In the genomic region with DNA sequence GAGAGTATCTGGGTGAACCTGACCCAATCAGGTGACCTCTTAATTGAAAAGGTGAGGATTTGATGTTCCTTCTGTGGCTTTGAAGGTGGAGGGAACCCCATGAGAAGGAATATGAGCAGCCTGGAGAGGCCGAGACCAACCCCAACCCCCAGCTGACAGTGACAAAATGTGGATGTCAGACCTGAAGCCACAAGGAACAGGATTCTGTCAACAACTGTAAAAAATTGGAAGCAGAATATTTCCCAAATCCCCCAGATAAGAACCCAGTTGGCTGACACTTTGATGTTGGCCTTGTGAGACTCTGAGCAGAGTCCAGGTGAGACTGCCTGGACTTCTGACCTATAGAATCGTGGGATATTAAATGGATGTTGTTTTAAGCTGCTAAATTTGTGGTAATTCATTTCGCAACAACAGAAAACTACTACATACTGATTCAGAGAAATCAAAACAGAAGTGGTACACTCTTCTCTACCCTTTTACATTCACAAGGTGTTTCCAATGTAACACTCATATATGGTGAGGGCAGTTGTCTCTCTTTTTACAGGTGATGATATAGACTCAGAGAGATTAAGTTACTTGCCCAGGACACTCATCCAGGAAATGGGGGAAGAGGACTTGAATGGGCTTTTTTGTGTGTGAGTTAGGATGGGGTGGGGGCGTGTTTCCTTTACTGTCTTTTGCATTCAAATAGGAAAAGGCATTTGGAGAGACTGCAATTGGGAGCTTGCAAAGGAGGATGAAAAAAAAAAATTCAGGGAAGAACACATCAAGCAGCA, we compare ENCODE assay signal across 31 cellular contexts. TPM values are rescaled to one million over a fixed set of nuclear protein-coding genes. Genes with fewer than 3 reads are reported as not detected.
DNase-seq lines count a peak whose midpoint lies in the region; ATAC-seq, FAIRE-seq and TF ChIP-seq lines count a peak whose summit lies in the region.
"Had no signal": no experiment of that assay in that cellular context is flagged by ENCODE, and none has a peak within 500 bp of the region (broad histone marks: within the 10 kb centered on the region; RNA-seq: fewer than 3 reads in every experiment).

No MANE protein-coding gene starts in this region.

- ATAC-seq in HepG2 = no peak
- ATAC-seq in stimulated activated effector memory CD8-positive, alpha-beta T cell treated with anti-CD3 and anti-CD28 coated beads, Interleukin-12 subunit alpha, Interleukin-12 subunit beta, amount 100 ng/mL, for 72 hours = no peak
- no peak for ATAC-seq in HG02840 (IDR thresholded peaks at IDR 0.05; ENCODE audit: low FRiP score, unreplicated experiment)
- ATAC-seq: activated T-cell treated with anti-CD3 and anti-CD28 coated beads, Interleukin-2, amount 50 U/mL, for 72 hours; SK-N-SH treated with all-trans-retinoic acid at 6 μM for 48 hours; stimulated activated naive B cell treated with anti-CD40 and anti-IgM and Interleukin-4, amounts not matched to agents 10 μg/mL and 1 μg/mL and 100 μg/mL, for 72 hours; upper lobe of right lung had no signal

- peaks cover 9% of the 10 kb centered on the region; the same call in 1 of the 2 replicates for H3K4me1 ChIP-seq in HepG2 (ENCODE audit: insufficient read depth, low read length)
- H3K4me1 ChIP-seq: sigmoid colon, suprapubic skin, upper lobe of right lung had no signal

- H3K27ac ChIP-seq in HepG2 (ENCODE audit: extremely low read length, insufficient read depth, low read length) = no peak overlapping the region
- H3K27ac ChIP-seq: 22Rv1, GM23248, neutrophil, RWPE1, sigmoid colon, suprapubic skin, upper lobe of right lung had no signal

- CTCF ChIA-PET in activated naive CD4-positive, alpha-beta T cell treated with anti-CD3 and anti-CD28 coated beads, Interleukin-2, amount 10 ng/mL, durations not matched to agents 7 days and 5 days (lab: Charles Lee) = no interaction called here
- CTCF ChIA-PET in HepG2 (lab: Yijun Ruan, JAX; ENCODE audit: low intra/inter-chr PET ratio, low total read pairs) = no interaction called here

- no peak overlapping the region for H3K4me3 Mint-ChIP-seq in activated naive CD4-positive, alpha-beta T cell treated with anti-CD3 and anti-CD28 coated beads, Interleukin-2, amount 10 ng/mL, durations not matched to agents 7 days and 5 days
- no peak overlapping the region for H3K4me3 Mint-ChIP-seq in brain
- H3K4me3 Mint-ChIP-seq in stimulated activated effector memory CD8-positive, alpha-beta T cell treated with anti-CD3 and anti-CD28 coated beads, Interleukin-12 subunit alpha, Interleukin-12 subunit beta, amount 100 ng/mL, for 72 hours = no peak overlapping the region
- H3K4me3 Mint-ChIP-seq: activated B cell treated with CpG ODN at 0.5 μM for 24 hours; activated naive CD4-positive, alpha-beta T cell treated with anti-CD3 and anti-CD28 coated beads for 36 hours; activated T-cell treated with anti-CD3 and anti-CD28 coated beads, Interleukin-2, amount 50 U/mL, for 72 hours; CD4-positive, alpha-beta T cell; stimulated activated naive B cell treated with anti-CD40 and anti-IgM and Interleukin-4, amounts not matched to agents 10 μg/mL and 1 μg/mL and 100 μg/mL, for 72 hours; T-helper 2 cell treated with Interferon-gamma antibody and Interleukin-4, amounts not matched to agents 5 μg/mL and 100 μg/mL, for 36 hours had no signal

- no TSS peak for BruUV-seq in HepG2 (replicated peaks; lab: Mats Ljungman, UMichigan)

- in situ Hi-C loops in HepG2 (cut with HindIII; ENCODE audit: extremely low pct_ligation_motif_present, low pct_unique_long_range_greater_than_20kb) = no loop called here

- H3K4me3 ChIP-seq in HepG2 (replicated peaks in 1 of 3; ENCODE audit: insufficient read depth in 1 of 3, low read depth in 2 of 3, low read length in 3 of 3) = no peak overlapping the region
- H3K4me3 ChIP-seq: GM23248, MG63, sigmoid colon, suprapubic skin, upper lobe of right lung had no signal

- no peak overlapping the region for H2AFZ ChIP-seq in HepG2 (ENCODE audit: low read length)
- H2AFZ ChIP-seq: GM23248 had no signal

- H3K27ac Mint-ChIP-seq in activated naive CD4-positive, alpha-beta T cell treated with anti-CD3 and anti-CD28 coated beads, Interleukin-2, amount 10 ng/mL, durations not matched to agents 7 days and 5 days = peak overlapping the region; percentile 31
- H3K27ac Mint-ChIP-seq in brain = peak overlapping the region in 3 of 5 experiments; percentile 18 to 59 (median 29)
- no peak overlapping the region for H3K27ac Mint-ChIP-seq in stimulated activated effector memory CD8-positive, alpha-beta T cell treated with anti-CD3 and anti-CD28 coated beads, Interleukin-12 subunit alpha, Interleukin-12 subunit beta, amount 100 ng/mL, for 72 hours
- H3K27ac Mint-ChIP-seq: activated B cell treated with CpG ODN at 0.5 μM for 24 hours; activated naive CD4-positive, alpha-beta T cell treated with anti-CD3 and anti-CD28 coated beads for 36 hours; activated T-cell treated with anti-CD3 and anti-CD28 coated beads, Interleukin-2, amount 50 U/mL, for 72 hours; CD4-positive, alpha-beta T cell; stimulated activated naive B cell treated with anti-CD40 and anti-IgM and Interleukin-4, amounts not matched to agents 10 μg/mL and 1 μg/mL and 100 μg/mL, for 72 hours; T-helper 2 cell treated with Interferon-gamma antibody and Interleukin-4, amounts not matched to agents 5 μg/mL and 100 μg/mL, for 36 hours had no signal

- H3K9ac ChIP-seq in HepG2 (ENCODE audit: insufficient read depth, low read depth, low read length) = no peak overlapping the region
- H3K9ac ChIP-seq: GM23248 had no signal

- no peak for FAIRE-seq in HepG2 (lab: Jason Lieb, UNC)
- FAIRE-seq: GM12891 had no signal

- intact Hi-C loops in HepG2 (cut with micrococcal nuclease; ENCODE audit: unreplicated experiment) = no loop called here

- no peaks in the 10 kb centered on the region for H3K4me1 Mint-ChIP-seq in activated naive CD4-positive, alpha-beta T cell treated with anti-CD3 and anti-CD28 coated beads, Interleukin-2, amount 10 ng/mL, durations not matched to agents 7 days and 5 days
- peaks cover 46% of the 10 kb centered on the region for H3K4me1 Mint-ChIP-seq in brain
- H3K4me1 Mint-ChIP-seq in stimulated activated effector memory CD8-positive, alpha-beta T cell treated with anti-CD3 and anti-CD28 coated beads, Interleukin-12 subunit alpha, Interleukin-12 subunit beta, amount 100 ng/mL, for 72 hours = no peaks in the 10 kb centered on the region
- H3K4me1 Mint-ChIP-seq: activated B cell treated with CpG ODN at 0.5 μM for 24 hours; stimulated activated naive B cell treated with anti-CD40 and anti-IgM and Interleukin-4, amounts not matched to agents 10 μg/mL and 1 μg/mL and 100 μg/mL, for 72 hours had no signal

- POLR2A ChIA-PET in HepG2 (lab: Yijun Ruan, JAX) = no interaction called here

- H3K9me3 Mint-ChIP-seq in activated naive CD4-positive, alpha-beta T cell treated with anti-CD3 and anti-CD28 coated beads, Interleukin-2, amount 10 ng/mL, durations not matched to agents 7 days and 5 days = no peaks in the 10 kb centered on the region
- H3K9me3 Mint-ChIP-seq in brain = no peaks in the 10 kb centered on the region
- no peaks in the 10 kb centered on the region for H3K9me3 Mint-ChIP-seq in stimulated activated effector memory CD8-positive, alpha-beta T cell treated with anti-CD3 and anti-CD28 coated beads, Interleukin-12 subunit alpha, Interleukin-12 subunit beta, amount 100 ng/mL, for 72 hours
- H3K9me3 Mint-ChIP-seq: activated B cell treated with CpG ODN at 0.5 μM for 24 hours; activated naive CD4-positive, alpha-beta T cell treated with anti-CD3 and anti-CD28 coated beads for 36 hours; activated T-cell treated with anti-CD3 and anti-CD28 coated beads, Interleukin-2, amount 50 U/mL, for 72 hours; T-helper 2 cell treated with Interferon-gamma antibody and Interleukin-4, amounts not matched to agents 5 μg/mL and 100 μg/mL, for 36 hours had no signal

- DNase-seq in activated naive CD4-positive, alpha-beta T cell treated with anti-CD3 and anti-CD28 coated beads, Interleukin-2, amount 10 ng/mL, durations not matched to agents 7 days and 5 days = no peak
- no peak for DNase-seq in activated naive CD4-positive, alpha-beta T cell (lab: John Stamatoyannopoulos, UW)
- DNase-seq in HepG2 (ENCODE audit: low spot score) = no peak
- no peak for DNase-seq in stimulated activated effector memory CD8-positive, alpha-beta T cell treated with anti-CD3 and anti-CD28 coated beads, Interleukin-12 subunit alpha, Interleukin-12 subunit beta, amount 100 ng/mL, for 72 hours (ENCODE audit: low spot score in 2 of 2)
- DNase-seq in OCI-M2 (lab: John Stamatoyannopoulos, UW; ENCODE audit: unreplicated experiment) = no peak
- no peak for DNase-seq in T1000 (lab: John Stamatoyannopoulos, UW)
- DNase-seq: activated B cell treated with CpG ODN at 0.5 μM for 24 hours; activated CD4-positive, alpha-beta T cell treated with anti-CD3 and anti-CD28 coated beads, Interleukin-2, amount 50 U/mL, for 4 hours; activated naive CD4-positive, alpha-beta T cell treated with anti-CD3 and anti-CD28 coated beads for 36 hours; activated T-cell treated with anti-CD3 and anti-CD28 coated beads, Interleukin-2, amount 50 U/mL, for 72 hours; CD4-positive, alpha-beta T cell; GM23248; KG1; MG63; NCI-H2081 treated with DMSO at 0.1 percent for 48 hours; NCI-H345; NCI-H774; sigmoid colon; stimulated activated CD4-positive, alpha-beta T cell treated with anti-CD3 and anti-CD28 coated beads, Interleukin-4, amount 100 ng/mL, for 4 hours; stimulated activated naive B cell treated with anti-CD40 and anti-IgM and Interleukin-4, amounts not matched to agents 10 μg/mL and 1 μg/mL and 100 μg/mL, for 72 hours; upper lobe of right lung had no signal

- H3K36me3 ChIP-seq in HepG2 (replicated peaks in 1 of 2; ENCODE audit: control insufficient read depth in 1 of 2, insufficient read depth in 2 of 2, low read length in 2 of 2) = no peaks in the 10 kb centered on the region
- H3K36me3 ChIP-seq: MG63, neutrophil, sigmoid colon, suprapubic skin, upper lobe of right lung had no signal

- WGBS in HepG2 (ENCODE audit: low lambda C conversion rate) = 32% methylated on average over 4 of the region's 4 CpGs

- no peaks in the 10 kb centered on the region for H3K27me3 Mint-ChIP-seq in activated naive CD4-positive, alpha-beta T cell treated with anti-CD3 and anti-CD28 coated beads, Interleukin-2, amount 10 ng/mL, durations not matched to agents 7 days and 5 days
- H3K27me3 Mint-ChIP-seq in brain = no peaks in the 10 kb centered on the region
- H3K27me3 Mint-ChIP-seq: activated B cell treated with CpG ODN at 0.5 μM for 24 hours had no signal

- H3K79me2 ChIP-seq in HepG2 (ENCODE audit: insufficient read depth, low read length) = no peaks in the 10 kb centered on the region

- TF ChIP-seq POLR2A in HepG2 (IDR thresholded peaks at IDR 0.05; ENCODE audit: insufficient read depth in 1 of 2, low read depth in 2 of 2, low read length in 2 of 2) = no peak

- no peaks in the 10 kb centered on the region; a peak in 1 of 5 replicates for H3K27me3 ChIP-seq in HepG2 (ENCODE audit: control insufficient read depth in 1 of 2, insufficient read depth in 2 of 2, low read length in 2 of 2)
- H3K27me3 ChIP-seq: MG63, upper lobe of right lung had no signal

- no peak for TF ChIP-seq EP300 in HepG2 (IDR thresholded peaks at IDR 0.05; ENCODE audit: low read depth in 2 of 2, low read length in 2 of 2)
- TF ChIP-seq EP300 in HepG2 (CRISPR knock-in tag; IDR thresholded peaks at IDR 0.05; ENCODE audit: borderline replicate concordance) = no peak

- H3K4me2 ChIP-seq in HepG2 (ENCODE audit: low read depth, low read length) = no peak overlapping the region

- no peaks in the 10 kb centered on the region for H3K9me3 ChIP-seq in HepG2 (ENCODE audit: low read length)
- H3K9me3 ChIP-seq: MG63, neutrophil, sigmoid colon, suprapubic skin, upper lobe of right lung had no signal

- TF ChIP-seq RAD21 in HepG2 (CRISPR knock-in tag; IDR thresholded peaks at IDR 0.05) = no peak

- H3K36me3 Mint-ChIP-seq in activated naive CD4-positive, alpha-beta T cell treated with anti-CD3 and anti-CD28 coated beads, Interleukin-2, amount 10 ng/mL, durations not matched to agents 7 days and 5 days = no peaks in the 10 kb centered on the region
- no peaks in the 10 kb centered on the region for H3K36me3 Mint-ChIP-seq in brain
- H3K36me3 Mint-ChIP-seq in stimulated activated effector memory CD8-positive, alpha-beta T cell treated with anti-CD3 and anti-CD28 coated beads, Interleukin-12 subunit alpha, Interleukin-12 subunit beta, amount 100 ng/mL, for 72 hours = no peaks in the 10 kb centered on the region
- H3K36me3 Mint-ChIP-seq: stimulated activated naive B cell treated with anti-CD40 and anti-IgM and Interleukin-4, amounts not matched to agents 10 μg/mL and 1 μg/mL and 100 μg/mL, for 72 hours had no signal

- TF ChIP-seq CTCF in brain (conservative IDR thresholded peaks at IDR 0.05) = no peak
- TF ChIP-seq CTCF in HepG2 (CRISPR knock-in tag; IDR thresholded peaks at IDR 0.05) = no peak

- no peaks in the 10 kb centered on the region for H4K20me1 ChIP-seq in HepG2 (ENCODE audit: insufficient read depth, low read length)

RNA-seq across cellular contexts. Expression of gene SALL1, which starts 29.8 kb away (rescaled TPM):
- polyA plus RNA-seq in brain (ENCODE audit: insufficient read depth, low read depth, low replicate concordance) = 21.6 TPM
- total RNA-seq in HepG2 (2016; rRNA removed; fragmentation: Illumina TruSeq; extraction: Trizol) = 12.3 and 18.5 TPM in 2 replicates
- 3.8 and 4.7 TPM in 2 replicates for total RNA-seq in HepG2 (2016; cell fraction: cytosol; rRNA removed; fragmentation: Illumina TruSeq; extraction: Trizol; ENCODE audit: low read depth)
- total RNA-seq in HepG2 (2016; cell fraction: insoluble cytoplasmic fraction; rRNA removed; fragmentation: Illumina TruSeq; extraction: Trizol) = 12.7 and 13.5 TPM in 2 replicates
- 12.7 and 14.2 TPM in 2 replicates for total RNA-seq in HepG2 (2016; cell fraction: membrane; rRNA removed; fragmentation: Illumina TruSeq; extraction: Trizol)
- total RNA-seq in HepG2 (2016; cell fraction: nucleus; rRNA removed; fragmentation: Illumina TruSeq; extraction: Trizol) = 12.5 and 15.2 TPM in 2 replicates
- 5.9 and 6.6 TPM in 2 replicates for polyA plus RNA-seq in HepG2 (2011; rRNA removed)
- 3.8 and 4.0 TPM in 2 replicates for polyA plus RNA-seq in HepG2 (2011; cell fraction: cytosol; rRNA removed)
- polyA plus RNA-seq in HepG2 (2011; cell fraction: nucleus; rRNA removed) = 7.7 TPM in 2 replicates
- 6.2 and 6.9 TPM in 2 replicates for polyA plus RNA-seq in HepG2 (2012)
- 2.3 and 3.0 TPM in 2 replicates for polyA plus RNA-seq in HepG2 (2016; cell fraction: cytosol; fragmentation: Illumina TruSeq; extraction: Trizol; ENCODE audit: low read depth)
- polyA plus RNA-seq in HepG2 (2016; cell fraction: insoluble cytoplasmic fraction; fragmentation: Illumina TruSeq; extraction: Trizol; ENCODE audit: low read depth) = 16.0 and 21.0 TPM in 2 replicates
- polyA plus RNA-seq in HepG2 (2016; cell fraction: membrane; fragmentation: Illumina TruSeq; extraction: Trizol; ENCODE audit: low read depth) = 8.5 and 9.6 TPM in 2 replicates
- polyA plus RNA-seq in HepG2 (2016; cell fraction: nucleus; fragmentation: Illumina TruSeq; extraction: Trizol; ENCODE audit: insufficient read depth, low read depth) = 30.9 and 34.8 TPM in 2 replicates
- 0.02 and 5.6 TPM in 2 replicates for polyA minus RNA-seq in HepG2 (2011; rRNA and poly(A)+ RNA removed; ENCODE audit: low replicate concordance)
- polyA minus RNA-seq in HepG2 (2011; cell fraction: cytosol; rRNA and poly(A)+ RNA removed) = 3.4 and 4.2 TPM in 2 replicates
- polyA minus RNA-seq in HepG2 (2011; cell fraction: nucleus; rRNA and poly(A)+ RNA removed) = 4.0 and 4.2 TPM in 2 replicates
- total RNA-seq: activated B cell treated with CpG ODN at 0.5 μM for 24 hours; activated naive CD4-positive, alpha-beta T cell treated with anti-CD3 and anti-CD28 coated beads for 36 hours; activated T-cell treated with anti-CD3 and anti-CD28 coated beads, Interleukin-2, amount 50 U/mL, for 72 hours; CD4-positive, alpha-beta T cell; posterior vena cava; sigmoid colon; upper lobe of right lung had no signal
